In genomic region chr11:59732403-59732975, GRCh38 we compare ENCODE assay signal across 7 cellular contexts. TPM values are rescaled to one million over a fixed set of nuclear protein-coding genes. Genes with fewer than 3 reads are reported as not detected.
"Had no signal": no experiment of that assay in that cellular context is flagged by ENCODE, and none has a peak within 500 bp of the region (broad histone marks: within the 10 kb centered on the region; RNA-seq: fewer than 3 reads in every experiment).

No MANE protein-coding gene starts in this region.

RNA-seq across cellular contexts. Expression of gene OR10V1, which starts 18.8 kb away (rescaled TPM):
- total RNA-seq: HT-29, IMR-90, M059J, PC-3, Right ventricle myocardium inferior, RPMI7951, SJCRH30 had no signal
- polyA plus RNA-seq: IMR-90 had no signal
